Comparison of ENCODE assay signal across 8 cellular contexts in the genomic region with DNA sequence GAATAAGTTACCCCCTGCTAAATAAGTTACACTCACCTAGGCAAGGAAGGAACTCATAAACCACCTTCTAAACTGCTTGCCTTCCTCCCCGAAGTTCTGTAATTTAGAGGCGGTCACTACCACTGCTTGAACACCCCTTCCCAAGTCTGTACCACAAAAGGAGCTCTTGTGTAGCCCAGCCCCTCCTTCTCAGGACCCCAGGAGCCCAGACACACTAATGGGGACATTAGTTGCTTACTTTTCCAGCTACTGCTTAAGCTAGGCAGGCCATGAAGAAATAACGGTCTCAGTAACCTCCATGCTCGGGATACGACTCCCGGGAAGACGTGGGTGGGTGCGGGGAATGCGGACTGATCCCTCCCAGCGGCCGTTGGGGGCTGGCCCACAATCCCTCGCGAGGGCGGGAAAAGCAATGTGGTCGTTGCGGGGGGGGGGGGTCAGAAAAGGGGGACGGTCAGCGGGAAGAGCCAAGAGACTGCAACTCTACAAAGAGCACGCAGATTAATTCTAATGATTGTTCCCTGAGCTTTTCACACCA. TPM values are rescaled to one million over a fixed set of nuclear protein-coding genes. Genes with fewer than 3 reads are reported as not detected.
DNase-seq lines count a peak whose midpoint lies in the region; ATAC-seq, FAIRE-seq and TF ChIP-seq lines count a peak whose summit lies in the region.

A gene with protein sequence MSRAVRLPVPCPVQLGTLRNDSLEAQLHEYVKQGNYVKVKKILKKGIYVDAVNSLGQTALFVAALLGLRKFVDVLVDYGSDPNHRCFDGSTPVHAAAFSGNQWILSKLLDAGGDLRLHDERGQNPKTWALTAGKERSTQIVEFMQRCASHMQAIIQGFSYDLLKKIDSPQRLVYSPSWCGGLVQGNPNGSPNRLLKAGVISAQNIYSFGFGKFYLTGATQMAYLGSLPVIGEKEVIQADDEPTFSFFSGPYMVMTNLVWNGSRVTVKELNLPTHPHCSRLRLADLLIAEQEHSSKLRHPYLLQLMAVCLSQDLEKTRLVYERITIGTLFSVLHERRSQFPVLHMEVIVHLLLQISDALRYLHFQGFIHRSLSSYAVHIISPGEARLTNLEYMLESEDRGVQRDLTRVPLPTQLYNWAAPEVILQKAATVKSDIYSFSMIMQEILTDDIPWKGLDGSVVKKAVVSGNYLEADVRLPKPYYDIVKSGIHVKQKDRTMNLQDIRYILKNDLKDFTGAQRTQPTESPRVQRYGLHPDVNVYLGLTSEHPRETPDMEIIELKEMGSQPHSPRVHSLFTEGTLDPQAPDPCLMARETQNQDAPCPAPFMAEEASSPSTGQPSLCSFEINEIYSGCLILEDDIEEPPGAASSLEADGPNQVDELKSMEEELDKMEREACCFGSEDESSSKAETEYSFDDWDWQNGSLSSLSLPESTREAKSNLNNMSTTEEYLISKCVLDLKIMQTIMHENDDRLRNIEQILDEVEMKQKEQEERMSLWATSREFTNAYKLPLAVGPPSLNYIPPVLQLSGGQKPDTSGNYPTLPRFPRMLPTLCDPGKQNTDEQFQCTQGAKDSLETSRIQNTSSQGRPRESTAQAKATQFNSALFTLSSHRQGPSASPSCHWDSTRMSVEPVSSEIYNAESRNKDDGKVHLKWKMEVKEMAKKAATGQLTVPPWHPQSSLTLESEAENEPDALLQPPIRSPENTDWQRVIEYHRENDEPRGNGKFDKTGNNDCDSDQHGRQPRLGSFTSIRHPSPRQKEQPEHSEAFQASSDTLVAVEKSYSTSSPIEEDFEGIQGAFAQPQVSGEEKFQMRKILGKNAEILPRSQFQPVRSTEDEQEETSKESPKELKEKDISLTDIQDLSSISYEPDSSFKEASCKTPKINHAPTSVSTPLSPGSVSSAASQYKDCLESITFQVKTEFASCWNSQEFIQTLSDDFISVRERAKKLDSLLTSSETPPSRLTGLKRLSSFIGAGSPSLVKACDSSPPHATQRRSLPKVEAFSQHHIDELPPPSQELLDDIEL (N-terminal part only) (minus strand): TSS at position 345 of the 538 bp plus-strand sequence. CDS start 40,044 bp downstream, outside the sequence.

- ATAC-seq in GM18870 (IDR thresholded peaks at IDR 0.05; ENCODE audit: unreplicated experiment) (no peak), HG03521 (IDR thresholded peaks at IDR 0.05; ENCODE audit: unreplicated experiment) (no peak), GM21390 (IDR thresholded peaks at IDR 0.05; ENCODE audit: unreplicated experiment) (no peak)

- DNase-seq in A673 (ENCODE audit: low spot score) = no peak
- DNase-seq in Jurkat, Clone E6-1 (ENCODE audit: low read depth, low spot score) = no peak
- DNase-seq in bronchial epithelial cell (ENCODE audit: low read depth) = no peak
- no peak for DNase-seq in AG08395 (ENCODE audit: low spot score)

- H3K9ac ChIP-seq in mucosa of rectum (ENCODE audit: low read depth in 1 of 2, low read length in 2 of 2) = peak within 1 kb of the TSS; percentile 66 to 80

- H3K27me3 ChIP-seq in A673 (replicated peaks; ENCODE audit: insufficient read depth, low read depth, low read length, poor library complexity) = no peaks in the 10 kb centered on the region
- H3K27me3 ChIP-seq in bronchial epithelial cell (ENCODE audit: control insufficient read depth, insufficient read depth, low read length) = no peaks in the 10 kb centered on the region
- no peaks in the 10 kb centered on the region for H3K27me3 ChIP-seq in mucosa of rectum (ENCODE audit: control insufficient read depth in 2 of 2, insufficient read depth in 2 of 2, low read length in 2 of 2)

- BruUV-seq in A673 (replicated peaks; lab: Mats Ljungman, UMichigan) = no TSS peak

- H3K27ac ChIP-seq in A673 (ENCODE audit: low read depth, low read length, poor library complexity, severe bottlenecking) (peak within 1 kb of the TSS; percentile 87), mucosa of rectum (ENCODE audit: low read depth in 2 of 2, low read length in 2 of 2) (peak within 1 kb of the TSS; percentile 41 to 75)

- intact Hi-C loops in A673 (cut with micrococcal nuclease; ENCODE audit: unreplicated experiment) = loop anchor here (2.0 to 10.0 kb wide), 2 partner anchors 33 to 177 kb away; a partner anchor contains a TSS

- no peak for TF ChIP-seq CTCF in A673 (conservative IDR thresholded peaks at IDR 0.05; ENCODE audit: low read depth, low read length)
- TF ChIP-seq CTCF in bronchial epithelial cell (IDR thresholded peaks at IDR 0.05; ENCODE audit: insufficient read depth, low read length, severe bottlenecking) = no peak

- H3K36me3 ChIP-seq in A673 (ENCODE audit: insufficient read depth, low read length, poor library complexity, severe bottlenecking) = no peaks in the 10 kb centered on the region
- no peaks in the 10 kb centered on the region for H3K36me3 ChIP-seq in bronchial epithelial cell (ENCODE audit: control insufficient read depth, insufficient read depth, low read length)
- H3K36me3 ChIP-seq in mucosa of rectum (ENCODE audit: control insufficient read depth in 2 of 2, insufficient read depth in 2 of 2, low read length in 2 of 2) = peaks cover 0 to 3% of the 10 kb centered on the region in 2 donors

- H3K9me3 ChIP-seq in A673 (ENCODE audit: low read depth, low read length, poor library complexity, severe bottlenecking) (no peaks in the 10 kb centered on the region), mucosa of rectum (ENCODE audit: control insufficient read depth in 2 of 2, low read length in 2 of 2) (no peaks in the 10 kb centered on the region)

- H3K4me3 ChIP-seq in A673 (ENCODE audit: low read depth, low read length, poor library complexity, severe bottlenecking) (peak within 1 kb of the TSS; percentile 60), bronchial epithelial cell (ENCODE audit: low read depth, low read length) (peak within 1 kb of the TSS; percentile 55), mucosa of rectum (ENCODE audit: low read length in 2 of 2) (peak within 1 kb of the TSS; percentile 78 to 90)
- peak within 1 kb of the TSS; percentile 77 for H3K4me3 ChIP-seq in Jurkat, Clone E6-1 (ENCODE audit: low read length)

- POLR2A ChIA-PET in A673 (lab: Charles Lee; ENCODE audit: low non-redundant PET) = no interaction called here

- no peak for FAIRE-seq in bronchial epithelial cell (lab: Jason Lieb, UNC)

- CTCF ChIA-PET in A673 (lab: Charles Lee) = no interaction called here

- H3K4me1 ChIP-seq in A673 (ENCODE audit: insufficient read depth, low read length, poor library complexity, severe bottlenecking) (peaks cover 6% of the 10 kb centered on the region), mucosa of rectum (ENCODE audit: control insufficient read depth in 2 of 2, insufficient read depth in 2 of 2, low read length in 2 of 2) (peaks cover 7 to 8% of the 10 kb centered on the region in 2 donors)

RNA-seq across cellular contexts. Expression of the gene that starts here (rescaled TPM):
- 0.26 and 0.50 TPM in 2 replicates for total RNA-seq in A673 (2021)
- polyA plus RNA-seq in Jurkat, Clone E6-1 (2012; ENCODE audit: insufficient read depth, insufficient read length) = 0.25 TPM
- total RNA-seq in bronchial epithelial cell = under 0.01 TPM in 1 of 2 replicates, not detected in the other
